In genomic region chr2:46010925-46011490, GRCh38 we compare ENCODE assay signal across 8 cellular contexts.
DNase-seq lines count a peak whose midpoint lies in the region; ATAC-seq and TF ChIP-seq lines count a peak whose summit lies in the region.

No MANE protein-coding gene starts in this region.

- DNase-seq in AG10803 (ENCODE audit: low read depth): peak; percentile 62
- DNase-seq in GM13977 (ENCODE audit: low spot score): peak; percentile 62
- DNase-seq in NCI-H748 treated with DMSO at 0.1 percent for 48 hours (lab: John Stamatoyannopoulos, UW): peak; percentile 29
- DNase-seq in central memory CD4-positive, alpha-beta T cell: peak; percentile 18
- no peak for DNase-seq in left lobe of liver (ENCODE audit: low spot score)
- no peak for DNase-seq in activated CD4-positive, alpha-beta T cell treated with anti-CD3 and anti-CD28 coated beads for 1 hour

- ATAC-seq in left lobe of liver: peak; percentile 81
- no peak for ATAC-seq in GM21529 (IDR thresholded peaks at IDR 0.05; ENCODE audit: unreplicated experiment)
- ATAC-seq in GM21737 (IDR thresholded peaks at IDR 0.05; ENCODE audit: unreplicated experiment): no peak

- H3K4me3 ChIP-seq in AG10803 (ENCODE audit: low read length): no peak overlapping the region

- in situ Hi-C loops in GM13977 (cut with MboI; ENCODE audit: low pct_unique_long_range_greater_than_20kb, low sequenced_read_pairs, unreplicated experiment): loop anchor here (25.0 kb wide), 1 partner anchor 626 kb away; no protein-coding TSS in a partner anchor

- peak; percentile 77 for TF ChIP-seq CTCF in AG10803 (conservative IDR thresholded peaks at IDR 0.05; ENCODE audit: low read length)
- peak; percentile 66 for TF ChIP-seq CTCF in GM13977 (IDR thresholded peaks at IDR 0.05; ENCODE audit: extremely low read depth, insufficient read depth, missing control alignments)

Comparison
In these comparisons a context has a peak if more than half of its experiments do, and no peak if none do; other contexts are left out.
1. DNase-seq: peak in AG10803 (single experiment), GM13977 (single experiment), NCI-H748 treated with DMSO at 0.1 percent for 48 hours (single experiment) and central memory CD4-positive, alpha-beta T cell (single experiment); none in left lobe of liver (single experiment) and activated CD4-positive, alpha-beta T cell treated with anti-CD3 and anti-CD28 coated beads for 1 hour (single experiment).